34 cellular contexts compared by ENCODE assay signal in the genomic region with DNA sequence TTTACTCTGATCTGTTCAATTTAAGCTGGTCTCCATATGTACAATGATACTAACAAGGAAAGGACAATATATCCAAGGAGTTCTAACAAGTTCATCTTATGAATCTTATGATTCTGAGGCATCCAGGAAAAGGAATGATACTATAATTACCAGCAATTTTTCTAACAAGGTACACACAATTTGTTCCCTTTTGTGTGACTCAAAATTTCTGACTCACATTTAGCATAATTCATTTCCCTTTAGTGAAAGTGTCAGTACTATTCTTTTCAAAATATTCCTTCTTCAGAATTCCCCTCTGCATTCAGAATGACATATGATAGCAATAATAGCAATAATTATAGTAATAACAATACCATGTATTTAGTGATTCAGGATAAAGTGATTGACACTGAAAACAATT.
"Had no signal": no experiment of that assay in that cellular context is flagged by ENCODE, and none has a peak within 500 bp of the region (broad histone marks: within the 10 kb centered on the region; RNA-seq: fewer than 3 reads in every experiment).

No MANE protein-coding gene starts in this region.

- H3K27ac Mint-ChIP-seq: activated CD4-positive, alpha-beta T cell treated with anti-CD3 and anti-CD28 coated beads, Interleukin-2, amount 10 ng/mL, durations not matched to agents 24 days and 14 days; activated CD8-positive, alpha-beta T cell treated with anti-CD3 and anti-CD28 coated beads for 36 hours; activated naive CD8-positive, alpha-beta T cell treated with anti-CD3 and anti-CD28 coated beads for 36 hours; activated T-cell treated with anti-CD3 and anti-CD28 coated beads, Interleukin-2, amount 50 U/mL, for 72 hours; activated T-helper 17 cell treated with anti-CD3 and anti-CD28 coated beads, Interleukin-2, amount 50 U/mL, for 72 hours; T-helper 1 cell treated with Interleukin-12 subunit alpha and Interleukin-12 subunit beta and Interleukin-4 antibody, amounts not matched to agents 30 μg/mL and 1 μg/mL, for 36 hours; T-helper 2 cell treated with Interferon-gamma antibody and Interleukin-4, amounts not matched to agents 5 μg/mL and 100 μg/mL, for 36 hours had no signal

- H3K36me3 Mint-ChIP-seq: activated naive CD8-positive, alpha-beta T cell treated with anti-CD3 and anti-CD28 coated beads for 36 hours had no signal

- H3K4me3 ChIP-seq: ascending aorta, Peyer's patch, SJSA1 had no signal

- H3K4me2 ChIP-seq: KMS-11, SK-N-SH had no signal

- H3K9me3 ChIP-seq: ascending aorta, Peyer's patch, SJSA1, SK-N-SH had no signal

- H3K4me1 ChIP-seq: ascending aorta, Peyer's patch, SJSA1 had no signal

- H3K4me1 Mint-ChIP-seq: activated CD4-positive, alpha-beta T cell treated with anti-CD3 and anti-CD28 coated beads, Interleukin-2, amount 10 ng/mL, durations not matched to agents 24 days and 14 days; activated naive CD8-positive, alpha-beta T cell treated with anti-CD3 and anti-CD28 coated beads for 36 hours; activated T-helper 17 cell treated with anti-CD3 and anti-CD28 coated beads, Interleukin-2, amount 50 U/mL, for 72 hours had no signal

- H3K27ac ChIP-seq: ascending aorta, KMS-11, Peyer's patch, SJSA1 had no signal

- H3K36me3 ChIP-seq: ascending aorta, Peyer's patch, SJSA1 had no signal

- H3K4me3 Mint-ChIP-seq: activated CD4-positive, alpha-beta T cell treated with anti-CD3 and anti-CD28 coated beads, Interleukin-2, amount 10 ng/mL, durations not matched to agents 24 days and 14 days; activated CD8-positive, alpha-beta T cell treated with anti-CD3 and anti-CD28 coated beads for 36 hours; activated naive CD8-positive, alpha-beta T cell treated with anti-CD3 and anti-CD28 coated beads for 36 hours; activated T-cell treated with anti-CD3 and anti-CD28 coated beads, Interleukin-2, amount 50 U/mL, for 72 hours; activated T-helper 17 cell treated with anti-CD3 and anti-CD28 coated beads, Interleukin-2, amount 50 U/mL, for 72 hours; T-helper 1 cell treated with Interleukin-12 subunit alpha and Interleukin-12 subunit beta and Interleukin-4 antibody, amounts not matched to agents 30 μg/mL and 1 μg/mL, for 36 hours; T-helper 2 cell treated with Interferon-gamma antibody and Interleukin-4, amounts not matched to agents 5 μg/mL and 100 μg/mL, for 36 hours had no signal

- H3K9me3 Mint-ChIP-seq: activated naive CD8-positive, alpha-beta T cell treated with anti-CD3 and anti-CD28 coated beads for 36 hours had no signal

- H3K27me3 Mint-ChIP-seq: activated CD4-positive, alpha-beta T cell treated with anti-CD3 and anti-CD28 coated beads, Interleukin-2, amount 10 ng/mL, durations not matched to agents 24 days and 14 days; activated CD8-positive, alpha-beta T cell treated with anti-CD3 and anti-CD28 coated beads for 36 hours; activated naive CD8-positive, alpha-beta T cell treated with anti-CD3 and anti-CD28 coated beads for 36 hours; activated T-helper 17 cell treated with anti-CD3 and anti-CD28 coated beads, Interleukin-2, amount 50 U/mL, for 72 hours had no signal

- DNase-seq: activated CD4-positive, alpha-beta T cell treated with anti-CD3 and anti-CD28 coated beads, Interleukin-2, amount 10 ng/mL, durations not matched to agents 24 days and 14 days; activated CD4-positive, alpha-beta T cell treated with anti-CD3 and anti-CD28 coated beads, Interleukin-2, amount 50 U/mL, for 4 hours; activated CD8-positive, alpha-beta T cell treated with anti-CD3 and anti-CD28 coated beads for 36 hours; activated effector memory CD4-positive, alpha-beta T cell treated with anti-CD3 and anti-CD28 coated beads, Interleukin-2, amount 50 U/mL, for 16 hours; activated naive CD4-positive, alpha-beta T cell; activated naive CD4-positive, alpha-beta T cell treated with anti-CD3 and anti-CD28 coated beads, Interleukin-2, amount 50 U/mL, for 16 hours; activated naive CD8-positive, alpha-beta T cell treated with anti-CD3 and anti-CD28 coated beads for 36 hours; activated T-cell treated with anti-CD3 and anti-CD28 coated beads, Interleukin-2, amount 50 U/mL, for 1 hour; activated T-cell treated with anti-CD3 and anti-CD28 coated beads, Interleukin-2, amount 50 U/mL, for 72 hours; amniotic stem cell; cerebellar nuclear complex; MM.1S; MV-4-11; NCI-H1092; NCI-H1694 treated with DMSO at 0.1 percent for 48 hours; NCI-H2029; NCI-H2171 treated with DMSO at 0.1 percent for 48 hours; NCI-H226; NCI-H446 treated with DMSO at 0.1 percent for 48 hours; NCI-H524; NCI-H748 treated with DMSO at 0.1 percent for 48 hours; NK-92 treated with Interleukin-12 subunit alpha and Interleukin-12 subunit beta, amount 100 ng/mL, for 24 hours; PC-3; Peyer's patch; RPMI8226; SHP77 treated with DMSO at 0.1 percent for 48 hours; SK-N-SH had no signal

- FAIRE-seq: TTC549 had no signal

- H3K27me3 ChIP-seq: ascending aorta, Peyer's patch, SJSA1 had no signal

- H3K9ac ChIP-seq: KMS-11, SK-N-SH had no signal
